ENCODE assay signal across 8 cellular contexts in genomic region chr6:36885461-36886401, GRCh38. TPM values are rescaled to one million over a fixed set of nuclear protein-coding genes. Genes with fewer than 3 reads are reported as not detected.
A peak's percentile ranks its signal among the peaks of the same experiment; 100 is the strongest.
DNase-seq lines count a peak whose midpoint lies in the region; ATAC-seq and TF ChIP-seq lines count a peak whose summit lies in the region.

C6orf89 (plus strand) TSS chr6:36885952; CDS start chr6:36899445, 13,493 bp downstream.

- peaks cover 38% of the 10 kb centered on the region for H3K4me1 Mint-ChIP-seq in CD8-positive, alpha-beta T cell (ENCODE audit: low read depth)

- TF ChIP-seq CTCF in CD8-positive, alpha-beta T cell (IDR thresholded peaks at IDR 0.05), result peak; percentile 81
- peak; percentile 87 for TF ChIP-seq CTCF in liver (IDR thresholded peaks at IDR 0.05; ENCODE audit: low read depth, low read length, missing input control)

- H3K27me3 ChIP-seq in CD8-positive, alpha-beta T cell (ENCODE audit: insufficient read depth, low read length), result no peaks in the 10 kb centered on the region
- no peaks in the 10 kb centered on the region for H3K27me3 ChIP-seq in liver (ENCODE audit: control insufficient read depth in 4 of 4, insufficient read depth in 4 of 4, low read length in 3 of 4)

- CTCF ChIA-PET in CD8-positive, alpha-beta T cell (lab: Charles Lee), result interaction anchor here (0.6 to 4.8 kb wide), 46 partner anchors 9 to 376 kb away, joined by 3 to 72 read pairs (median 3); partner anchors contain the start of genes MTCH1 and PPIL1

- H3K9ac ChIP-seq in liver (ENCODE audit: low read depth in 1 of 2, low read length in 2 of 2), result peak within 1 kb of the TSS; percentile 89 to 94

- no peaks in the 10 kb centered on the region for H3K9me3 ChIP-seq in CD8-positive, alpha-beta T cell (ENCODE audit: low read length)
- H3K9me3 ChIP-seq in liver (ENCODE audit: control insufficient read depth in 4 of 4, low read length in 3 of 4), result no peaks in the 10 kb centered on the region

- H3K27ac ChIP-seq in CD8-positive, alpha-beta T cell (ENCODE audit: low read depth, low read length), result peak within 1 kb of the TSS; percentile 63
- H3K27ac ChIP-seq in liver (ENCODE audit: low read depth in 1 of 2, low read length in 2 of 2), result peak within 1 kb of the TSS; percentile 40 to 75

- TF ChIP-seq RAD21 in liver (IDR thresholded peaks at IDR 0.05), result peak; percentile 82 to 87

- H3K4me3 ChIP-seq in CD8-positive, alpha-beta T cell (ENCODE audit: low read depth, low read length), result peak within 1 kb of the TSS; percentile 78
- peak within 1 kb of the TSS; percentile 63 to 98 (median 97) for H3K4me3 ChIP-seq in liver (ENCODE audit: low read depth in 1 of 3, low read length in 3 of 3)

- H3K27ac Mint-ChIP-seq in CD8-positive, alpha-beta T cell, result peak within 1 kb of the TSS; percentile 94

- no peaks in the 10 kb centered on the region for H3K27me3 Mint-ChIP-seq in CD8-positive, alpha-beta T cell (ENCODE audit: low read depth)

- 4% methylated on average over 48 of the region's 48 CpGs for WGBS in liver

- peak; percentile 91 to 99 (median 97) for DNase-seq in CD8-positive, alpha-beta T cell
- DNase-seq in NCI-H82 (lab: John Stamatoyannopoulos, UW) (peak; percentile 100), dermis microvascular lymphatic vessel endothelial cell (ENCODE audit: low read depth in 2 of 2) (peak; percentile 92 to 97)
- peak; percentile 97 for DNase-seq in activated CD4-positive, alpha-beta T cell treated with anti-CD3 and anti-CD28 coated beads, Interleukin-2, amount 50 U/mL, for 48 hours
- peak; percentile 98 for DNase-seq in stimulated activated CD4-positive, alpha-beta T cell treated with anti-CD3 and anti-CD28 coated beads, Interleukin-4, amount 100 ng/mL, for 24 hours

- H3K4me3 Mint-ChIP-seq in CD8-positive, alpha-beta T cell, result peak within 1 kb of the TSS; percentile 91

- peaks cover 6% of the 10 kb centered on the region for H3K36me3 Mint-ChIP-seq in CD8-positive, alpha-beta T cell

- ATAC-seq in CD8-positive, alpha-beta T cell, result peak; percentile 98
- peak; percentile 97 for ATAC-seq in GM19438 (IDR thresholded peaks at IDR 0.05; ENCODE audit: low read depth, unreplicated experiment)
- peak; percentile 52 for ATAC-seq in HG03575 (IDR thresholded peaks at IDR 0.05; ENCODE audit: extremely low read depth, insufficient number of reproducible peaks, low FRiP score, unreplicated experiment)

- H3K4me1 ChIP-seq in CD8-positive, alpha-beta T cell (ENCODE audit: insufficient read depth, low read length), result peaks cover 14% of the 10 kb centered on the region
- H3K4me1 ChIP-seq in liver (ENCODE audit: control insufficient read depth in 4 of 4, insufficient read depth in 4 of 4, low read length in 3 of 4), result peaks cover 0 to 21% (median 10%) of the 10 kb centered on the region in 4 donors

- no peaks in the 10 kb centered on the region for H3K36me3 ChIP-seq in CD8-positive, alpha-beta T cell (ENCODE audit: insufficient read depth, low read length)
- no peaks in the 10 kb centered on the region for H3K36me3 ChIP-seq in liver (ENCODE audit: control insufficient read depth in 4 of 4, insufficient read depth in 3 of 4, low read depth in 1 of 4, low read length in 3 of 4)

- no peaks in the 10 kb centered on the region for H3K9me3 Mint-ChIP-seq in CD8-positive, alpha-beta T cell

- POLR2A ChIA-PET in CD8-positive, alpha-beta T cell (lab: Charles Lee), result interaction anchor here (0.8 to 2.0 kb wide), 8 partner anchors 11 to 412 kb away, joined by 3 to 31 read pairs (median 4); partner anchors contain the start of genes MTCH1 and PPIL1

- intact Hi-C loops in CD8-positive, alpha-beta T cell (cut with DNase I, micrococcal nuclease), result loop anchor here (1.0 to 10.0 kb wide), 12 partner anchors 10 to 2001 kb away; partner anchors contain the start of genes MTCH1 (in 2 of the 2), ANKS1A (in 1 of the 2), PPIL1 (in 1 of the 2) and TAF11 (in 1 of the 2)

TF ChIP-seq in liver, 16 proteins besides CTCF, POLR2A, EP300 and RAD21:
- TF ChIP-seq REST (IDR thresholded peaks at IDR 0.05), result no peak
- peak; percentile 59 to 73 for TF ChIP-seq RXRA (IDR thresholded peaks at IDR 0.05)
- peak in 1 of 2 donors; percentile 48 for TF ChIP-seq JUND (IDR thresholded peaks at IDR 0.05)
- TF ChIP-seq FOXA2 (IDR thresholded peaks at IDR 0.05), result no peak
- TF ChIP-seq HNF4G (IDR thresholded peaks at IDR 0.05), result no peak
- peak; percentile 91 to 98 for TF ChIP-seq GABPA (IDR thresholded peaks at IDR 0.05 in 1 of 2, conservative IDR thresholded peaks at IDR 0.05 in 1 of 2)
- peak; percentile 95 for TF ChIP-seq MAX (IDR thresholded peaks at IDR 0.05)
- peak; percentile 79 for TF ChIP-seq YY1 (IDR thresholded peaks at IDR 0.05)
- TF ChIP-seq SP1 (IDR thresholded peaks at IDR 0.05), result peak; percentile 67
- no peak for TF ChIP-seq TAF1 (conservative IDR thresholded peaks at IDR 0.05)
- TF ChIP-seq EGR1 (IDR thresholded peaks at IDR 0.05; ENCODE audit: low read depth in 2 of 2), result peak; percentile 96
- peak; percentile 51 to 56 for TF ChIP-seq HNF4A (conservative IDR thresholded peaks at IDR 0.05)
- peak; percentile 99 for TF ChIP-seq ZBTB33 (IDR thresholded peaks at IDR 0.05)
- peak; percentile 98 for TF ChIP-seq NR2F2 (IDR thresholded peaks at IDR 0.05)
- TF ChIP-seq FOXA1 (IDR thresholded peaks at IDR 0.05), result no peak
- TF ChIP-seq ATF3 (IDR thresholded peaks at IDR 0.05), result no peak
TF ChIP-seq in liver: peak in this region for 10.

RNA-seq across cellular contexts. Expression of gene C6orf89, which starts in this region (rescaled TPM):
- 10 to 100 TPM; 22.2 TPM for total RNA-seq in CD8-positive, alpha-beta T cell
- total RNA-seq in dermis microvascular lymphatic vessel endothelial cell (18.7 and 21.4 TPM in 2 replicates), liver (10 to 100 TPM; 23.7 to 27.2 TPM)
- polyA plus RNA-seq in liver, result 10 to 100 TPM; 14.0 to 18.4 TPM

Comparison
In these comparisons a context has a peak if more than half of its experiments do, and no peak if none do; other contexts are left out.
1. Peak in every context shown above with its lines: DNase-seq, ATAC-seq, H3K4me3 ChIP-seq and H3K27ac ChIP-seq.